In the genomic region with DNA sequence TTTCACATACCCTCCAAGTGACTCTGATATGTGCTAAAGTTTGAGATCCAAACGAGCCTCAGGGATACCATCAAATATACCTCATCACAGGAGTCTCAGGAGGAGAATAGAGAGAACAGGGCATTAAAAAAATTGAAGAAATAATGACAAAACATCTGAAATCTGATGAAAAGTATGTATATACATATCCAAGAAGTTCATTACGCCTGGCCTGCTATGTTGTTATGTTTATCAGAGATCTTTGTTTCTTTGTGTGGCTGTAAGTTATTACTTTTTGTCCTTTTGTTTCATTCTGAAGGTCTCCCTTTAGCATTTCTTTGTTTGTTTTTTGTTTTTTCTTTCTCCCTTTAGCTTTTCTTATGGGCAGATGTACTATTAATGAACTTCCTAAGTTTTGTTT, we compare ENCODE assay signal across 2 cellular contexts.
TF ChIP-seq lines count a peak whose summit lies in the region.

No MANE protein-coding gene starts in this region.

TF ChIP-seq in HEK293, 187 proteins besides CTCF, POLR2A, EP300 and RAD21:
- TF ChIP-seq ZNF560 (tag by site-specific recombination; IDR thresholded peaks at IDR 0.05; ENCODE audit: borderline replicate concordance) (no peak), ZNF558 (tag by site-specific recombination; IDR thresholded peaks at IDR 0.05) (peak; percentile 94)

TF ChIP-seq in endothelial cell of umbilical vein, 7 proteins besides CTCF, POLR2A, EP300 and RAD21:
- no peak for TF ChIP-seq POLR2AphosphoS5 (IDR thresholded peaks at IDR 0.05; ENCODE audit: insufficient read depth, low read depth, low read length)
- no peak for TF ChIP-seq JUN (IDR thresholded peaks at IDR 0.05; ENCODE audit: borderline replicate concordance, insufficient read depth, insufficient read length, low read depth)
- TF ChIP-seq GATA2 (IDR thresholded peaks at IDR 0.05; ENCODE audit: insufficient read depth, insufficient read length, low read depth, low read length): no peak
- no peak for TF ChIP-seq MAX (IDR thresholded peaks at IDR 0.05; ENCODE audit: insufficient read depth, insufficient read length)
- no peak for TF ChIP-seq FOS (IDR thresholded peaks at IDR 0.05; ENCODE audit: borderline replicate concordance, insufficient read depth, low read length)
- no peak for TF ChIP-seq MYC (IDR thresholded peaks at IDR 0.05; ENCODE audit: low read depth, low read length)
- TF ChIP-seq EZH2 (IDR thresholded peaks at IDR 0.05; ENCODE audit: borderline replicate concordance, low read depth, low read length, severe bottlenecking): no peak
TF ChIP-seq in endothelial cell of umbilical vein: peak in this region for 0.
